ENCODE assay signal across 17 cellular contexts in genomic region chr6:68059261-68059660, GRCh38.
"Had no signal": no experiment of that assay in that cellular context is flagged by ENCODE, and none has a peak within 500 bp of the region (broad histone marks: within the 10 kb centered on the region; RNA-seq: fewer than 3 reads in every experiment).

No MANE protein-coding gene starts in this region.

- H3K9me3 ChIP-seq: ovary, right lobe of liver, testis had no signal

- H3K4me1 ChIP-seq: esophagus muscularis mucosa, right lobe of liver, testis, upper lobe of left lung had no signal

- H3K9me3 Mint-ChIP-seq: activated CD4-positive, alpha-beta T cell treated with anti-CD3 and anti-CD28 coated beads, Interleukin-2, amount 10 ng/mL, durations not matched to agents 24 days and 14 days had no signal

- H3K27ac ChIP-seq: esophagus muscularis mucosa, ovary, right lobe of liver, testis, upper lobe of left lung had no signal

- H3K36me3 ChIP-seq: esophagus muscularis mucosa, ovary, right lobe of liver, upper lobe of left lung had no signal

- H3K4me3 Mint-ChIP-seq: activated CD4-positive, alpha-beta T cell treated with anti-CD3 and anti-CD28 coated beads, Interleukin-2, amount 10 ng/mL, durations not matched to agents 24 days and 14 days; activated CD8-positive, alpha-beta T cell treated with anti-CD3 and anti-CD28 coated beads, Interleukin-2, amount 10 ng/mL, durations not matched to agents 7 days and 5 days; activated naive CD8-positive, alpha-beta T cell; immature natural killer cell; stimulated activated naive CD8-positive, alpha-beta T cell treated with anti-CD3 and anti-CD28 coated beads, Interleukin-15, amount 100 ng/mL, for 72 hours had no signal

- H3K27ac Mint-ChIP-seq: activated CD4-positive, alpha-beta T cell treated with anti-CD3 and anti-CD28 coated beads, Interleukin-2, amount 10 ng/mL, durations not matched to agents 24 days and 14 days; activated CD8-positive, alpha-beta T cell treated with anti-CD3 and anti-CD28 coated beads, Interleukin-2, amount 10 ng/mL, durations not matched to agents 7 days and 5 days; activated naive CD8-positive, alpha-beta T cell; immature natural killer cell had no signal

- DNase-seq: activated CD4-positive, alpha-beta T cell treated with anti-CD3 and anti-CD28 coated beads, Interleukin-2, amount 10 ng/mL, durations not matched to agents 24 days and 14 days; activated CD4-positive, CD25-positive, alpha-beta regulatory T cell; activated CD8-positive, alpha-beta memory T cell treated with anti-CD3 and anti-CD28 coated beads, Interleukin-2, amount 50 U/mL, for 4 hours; activated CD8-positive, alpha-beta T cell treated with anti-CD3 and anti-CD28 coated beads, Interleukin-2, amount 10 ng/mL, durations not matched to agents 7 days and 5 days; activated gamma-delta T cell treated with Interleukin-2 at 50 U/mL for 16 hours; amniotic stem cell; glutamatergic neuron; immature natural killer cell; ovary; right lobe of liver; stimulated activated naive CD8-positive, alpha-beta T cell treated with anti-CD3 and anti-CD28 coated beads, Interleukin-15, amount 100 ng/mL, for 72 hours; T-helper 2 cell; testis; upper lobe of left lung had no signal

- H3K36me3 Mint-ChIP-seq: activated naive CD8-positive, alpha-beta T cell; immature natural killer cell had no signal

- H3K27me3 ChIP-seq: esophagus muscularis mucosa, ovary, right lobe of liver, testis, upper lobe of left lung had no signal

- H3K27me3 Mint-ChIP-seq: activated CD4-positive, alpha-beta T cell treated with anti-CD3 and anti-CD28 coated beads, Interleukin-2, amount 10 ng/mL, durations not matched to agents 24 days and 14 days; activated naive CD8-positive, alpha-beta T cell; stimulated activated naive CD8-positive, alpha-beta T cell treated with anti-CD3 and anti-CD28 coated beads, Interleukin-15, amount 100 ng/mL, for 72 hours had no signal

- H3K4me1 Mint-ChIP-seq: activated CD4-positive, alpha-beta T cell treated with anti-CD3 and anti-CD28 coated beads, Interleukin-2, amount 10 ng/mL, durations not matched to agents 24 days and 14 days; immature natural killer cell; stimulated activated naive CD8-positive, alpha-beta T cell treated with anti-CD3 and anti-CD28 coated beads, Interleukin-15, amount 100 ng/mL, for 72 hours had no signal

- ATAC-seq: activated CD8-positive, alpha-beta T cell treated with anti-CD3 and anti-CD28 coated beads, Interleukin-2, amount 10 ng/mL, durations not matched to agents 7 days and 5 days; right lobe of liver; stimulated activated naive CD8-positive, alpha-beta T cell treated with anti-CD3 and anti-CD28 coated beads, Interleukin-15, amount 100 ng/mL, for 72 hours had no signal

- H3K4me3 ChIP-seq: ovary, right lobe of liver, smooth muscle cell, testis, upper lobe of left lung had no signal
